8 cellular contexts compared by ENCODE assay signal in the genomic region with DNA sequence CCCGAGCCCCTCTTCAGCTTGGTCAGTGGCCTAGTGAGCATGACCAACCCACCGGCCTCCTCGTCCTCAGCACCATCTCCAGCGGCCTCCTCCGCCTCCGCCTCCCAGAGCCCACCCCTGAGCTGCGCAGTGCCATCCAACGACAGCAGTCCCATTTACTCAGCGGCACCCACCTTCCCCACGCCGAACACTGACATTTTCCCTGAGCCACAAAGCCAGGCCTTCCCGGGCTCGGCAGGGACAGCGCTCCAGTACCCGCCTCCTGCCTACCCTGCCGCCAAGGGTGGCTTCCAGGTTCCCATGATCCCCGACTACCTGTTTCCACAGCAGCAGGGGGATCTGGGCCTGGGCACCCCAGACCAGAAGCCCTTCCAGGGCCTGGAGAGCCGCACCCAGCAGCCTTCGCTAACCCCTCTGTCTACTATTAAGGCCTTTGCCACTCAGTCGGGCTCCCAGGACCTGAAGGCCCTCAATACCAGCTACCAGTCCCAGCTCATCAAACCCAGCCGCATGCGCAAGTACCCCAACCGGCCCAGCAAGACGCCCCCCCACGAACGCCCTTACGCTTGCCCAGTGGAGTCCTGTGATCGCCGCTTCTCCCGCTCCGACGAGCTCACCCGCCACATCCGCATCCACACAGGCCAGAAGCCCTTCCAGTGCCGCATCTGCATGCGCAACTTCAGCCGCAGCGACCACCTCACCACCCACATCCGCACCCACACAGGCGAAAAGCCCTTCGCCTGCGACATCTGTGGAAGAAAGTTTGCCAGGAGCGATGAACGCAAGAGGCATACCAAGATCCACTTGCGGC. TPM values are rescaled to one million over a fixed set of nuclear protein-coding genes. Genes with fewer than 3 reads are reported as not detected.
A peak's percentile ranks its signal among the peaks of the same experiment; 100 is the strongest.
DNase-seq lines count a peak whose midpoint lies in the region; TF ChIP-seq lines count a peak whose summit lies in the region.

No MANE protein-coding gene starts in this region.

- POLR2A ChIA-PET in BJ (lab: Charles Lee) (interaction anchor here (0.7 kb wide), 1 partner anchor 60 kb away, joined by 3 read pairs; no protein-coding TSS in a partner anchor), SK-N-SH (lab: Yijun Ruan, JAX) (interaction anchor here (2.9 to 3.2 kb wide), 2 partner anchors 23 to 26 kb away, joined by 9 to 22 read pairs; no protein-coding TSS in a partner anchor)

- no peaks in the 10 kb centered on the region for H3K9me3 ChIP-seq in SK-N-SH

- H3K79me2 ChIP-seq in SK-N-SH (ENCODE audit: insufficient read depth) = peaks cover 12% of the 10 kb centered on the region; the same call in 1 of the 2 replicates

- no peaks in the 10 kb centered on the region for H3K9me2 ChIP-seq in SK-N-SH

- peaks cover 2% of the 10 kb centered on the region for H3K4me1 Mint-ChIP-seq in endothelial cell (ENCODE audit: unreplicated experiment)
- peaks cover 27% of the 10 kb centered on the region for H3K4me1 Mint-ChIP-seq in nephron

- H3K36me3 Mint-ChIP-seq in endothelial cell (ENCODE audit: low read depth, unreplicated experiment) = peaks cover 6% of the 10 kb centered on the region
- peaks cover 25% of the 10 kb centered on the region for H3K36me3 Mint-ChIP-seq in nephron (ENCODE audit: low read depth)

- peak overlapping the region; percentile 97; the same call in 1 of the 2 replicates for H3K9ac ChIP-seq in SK-N-SH

- H3K27me3 Mint-ChIP-seq in endothelial cell (ENCODE audit: unreplicated experiment) (peaks cover 28% of the 10 kb centered on the region), nephron (ENCODE audit: low read depth) (peaks cover 29% of the 10 kb centered on the region)

- 95% methylated on average over 44 of the region's 45 CpGs for WGBS in SK-N-SH (ENCODE audit: low lambda C conversion rate)

- peak overlapping the region; percentile 98 for H3K4me2 ChIP-seq in SK-N-SH

- no peak overlapping the region for H2AFZ ChIP-seq in SK-N-SH (ENCODE audit: low read depth)

- H3K27ac Mint-ChIP-seq in endothelial cell (ENCODE audit: unreplicated experiment) (peak overlapping the region; percentile 39), nephron (peak overlapping the region in 2 of 3 experiments; percentile 49 to 60)

- peaks cover 38% of the 10 kb centered on the region for H3F3A ChIP-seq in SK-N-SH (replicated peaks; ENCODE audit: insufficient read depth)

- H3K9me3 Mint-ChIP-seq in endothelial cell (ENCODE audit: unreplicated experiment) = peaks cover 4% of the 10 kb centered on the region
- no peaks in the 10 kb centered on the region for H3K9me3 Mint-ChIP-seq in nephron

- peaks cover 37% of the 10 kb centered on the region for H4K20me1 ChIP-seq in SK-N-SH (ENCODE audit: insufficient read depth)

- no peak overlapping the region; a peak in 1 of 4 replicates for H3K27ac ChIP-seq in SK-N-SH (ENCODE audit: low read depth in 2 of 2, low read length in 1 of 2)

- peak overlapping the region; percentile 84 for H3K4me3 ChIP-seq in BJ (ENCODE audit: low read depth, low read length)
- H3K4me3 ChIP-seq in SK-N-SH (ENCODE audit: low read depth in 2 of 2, low read length in 1 of 2) = peak overlapping the region; percentile 81 to 83; a peak in 3 of 4 replicates

- no peak for TF ChIP-seq RAD21 in SK-N-SH (IDR thresholded peaks at IDR 0.05; ENCODE audit: low read length)

- CTCF ChIA-PET in BJ (lab: Yijun Ruan, JAX) (interaction anchor here (0.7 to 11.1 kb wide), 4 partner anchors 17 to 381 kb away, joined by 3 to 101 read pairs (median 63); no protein-coding TSS in a partner anchor), SK-N-SH (lab: Yijun Ruan, JAX) (interaction anchor here (0.8 to 11.7 kb wide), 8 partner anchors 10 to 59 kb away, joined by 3 to 196 read pairs (median 6); no protein-coding TSS in a partner anchor)

- H3K4me3 Mint-ChIP-seq in endothelial cell (ENCODE audit: unreplicated experiment) (no peak overlapping the region), nephron (peak overlapping the region; percentile 88 to 93 (median 92))

- peaks cover 9 to 19% of the 10 kb centered on the region in 2 experiments; a peak in 1 of 4 replicates for H3K4me1 ChIP-seq in SK-N-SH (ENCODE audit: control insufficient read depth in 1 of 2, insufficient read depth in 2 of 2, low read depth in 1 of 2, low read length in 1 of 2)

- H3K27me3 ChIP-seq in BJ (ENCODE audit: control insufficient read depth, insufficient read depth, low read length) = no peaks in the 10 kb centered on the region
- H3K27me3 ChIP-seq in SK-N-SH (ENCODE audit: insufficient read depth) = no peaks in the 10 kb centered on the region

- H3K36me3 ChIP-seq in BJ (ENCODE audit: control insufficient read depth, insufficient read depth, low read length) (peaks cover 8% of the 10 kb centered on the region), SK-N-SH (replicated peaks in 1 of 2; ENCODE audit: control insufficient read depth in 1 of 2, insufficient read depth in 2 of 2, low read length in 1 of 2) (peaks cover 0 to 13% of the 10 kb centered on the region in 2 experiments)

- no peak for DNase-seq in BJ (ENCODE audit: low read depth)
- peak; percentile 27 for DNase-seq in SK-N-SH
- no peak for DNase-seq in endothelial cell (ENCODE audit: low spot score)
- no peak for DNase-seq in NCI-H1436 treated with DMSO at 0.1 percent for 48 hours (lab: John Stamatoyannopoulos, UW)
- no peak for DNase-seq in stimulated activated CD4-positive, alpha-beta T cell treated with anti-CD3 and anti-CD28 coated beads, Interleukin-2, amount 100 ng/mL, for 24 hours
- no peak for DNase-seq in NCI-H2171 (lab: John Stamatoyannopoulos, UW)
- no peak for DNase-seq in NOMO-1 treated with dmso at 0.1 percent for 144 hours (lab: John Stamatoyannopoulos, UW; ENCODE audit: unreplicated experiment)

- no peak for TF ChIP-seq EP300 in SK-N-SH (IDR thresholded peaks at IDR 0.05; ENCODE audit: borderline replicate concordance in 1 of 2, low read depth in 1 of 2, low read length in 1 of 2)

- TF ChIP-seq CTCF in BJ (IDR thresholded peaks at IDR 0.05; ENCODE audit: insufficient read depth, low read depth, low read length) (no peak), SK-N-SH (IDR thresholded peaks at IDR 0.05) (no peak), endothelial cell (IDR thresholded peaks at IDR 0.05; ENCODE audit: unreplicated experiment) (no peak), nephron (IDR thresholded peaks at IDR 0.05; ENCODE audit: unreplicated experiment in 3 of 3) (no peak)

TF ChIP-seq in SK-N-SH, 30 proteins besides CTCF, POLR2A, EP300 and RAD21:
- no peak for TF ChIP-seq RFX5 (IDR thresholded peaks at IDR 0.05; ENCODE audit: low read length)
- no peak for TF ChIP-seq SIN3A (IDR thresholded peaks at IDR 0.05; ENCODE audit: borderline replicate concordance, low read depth, low read length)
- TF ChIP-seq, protein P1, sequence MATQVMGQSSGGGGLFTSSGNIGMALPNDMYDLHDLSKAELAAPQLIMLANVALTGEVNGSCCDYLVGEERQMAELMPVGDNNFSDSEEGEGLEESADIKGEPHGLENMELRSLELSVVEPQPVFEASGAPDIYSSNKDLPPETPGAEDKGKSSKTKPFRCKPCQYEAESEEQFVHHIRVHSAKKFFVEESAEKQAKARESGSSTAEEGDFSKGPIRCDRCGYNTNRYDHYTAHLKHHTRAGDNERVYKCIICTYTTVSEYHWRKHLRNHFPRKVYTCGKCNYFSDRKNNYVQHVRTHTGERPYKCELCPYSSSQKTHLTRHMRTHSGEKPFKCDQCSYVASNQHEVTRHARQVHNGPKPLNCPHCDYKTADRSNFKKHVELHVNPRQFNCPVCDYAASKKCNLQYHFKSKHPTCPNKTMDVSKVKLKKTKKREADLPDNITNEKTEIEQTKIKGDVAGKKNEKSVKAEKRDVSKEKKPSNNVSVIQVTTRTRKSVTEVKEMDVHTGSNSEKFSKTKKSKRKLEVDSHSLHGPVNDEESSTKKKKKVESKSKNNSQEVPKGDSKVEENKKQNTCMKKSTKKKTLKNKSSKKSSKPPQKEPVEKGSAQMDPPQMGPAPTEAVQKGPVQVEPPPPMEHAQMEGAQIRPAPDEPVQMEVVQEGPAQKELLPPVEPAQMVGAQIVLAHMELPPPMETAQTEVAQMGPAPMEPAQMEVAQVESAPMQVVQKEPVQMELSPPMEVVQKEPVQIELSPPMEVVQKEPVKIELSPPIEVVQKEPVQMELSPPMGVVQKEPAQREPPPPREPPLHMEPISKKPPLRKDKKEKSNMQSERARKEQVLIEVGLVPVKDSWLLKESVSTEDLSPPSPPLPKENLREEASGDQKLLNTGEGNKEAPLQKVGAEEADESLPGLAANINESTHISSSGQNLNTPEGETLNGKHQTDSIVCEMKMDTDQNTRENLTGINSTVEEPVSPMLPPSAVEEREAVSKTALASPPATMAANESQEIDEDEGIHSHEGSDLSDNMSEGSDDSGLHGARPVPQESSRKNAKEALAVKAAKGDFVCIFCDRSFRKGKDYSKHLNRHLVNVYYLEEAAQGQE (IDR thresholded peaks at IDR 0.05; ENCODE audit: low read depth, low read length) = no peak
- TF ChIP-seq TCF12 (IDR thresholded peaks at IDR 0.05) = no peak
- TF ChIP-seq, protein P2, sequence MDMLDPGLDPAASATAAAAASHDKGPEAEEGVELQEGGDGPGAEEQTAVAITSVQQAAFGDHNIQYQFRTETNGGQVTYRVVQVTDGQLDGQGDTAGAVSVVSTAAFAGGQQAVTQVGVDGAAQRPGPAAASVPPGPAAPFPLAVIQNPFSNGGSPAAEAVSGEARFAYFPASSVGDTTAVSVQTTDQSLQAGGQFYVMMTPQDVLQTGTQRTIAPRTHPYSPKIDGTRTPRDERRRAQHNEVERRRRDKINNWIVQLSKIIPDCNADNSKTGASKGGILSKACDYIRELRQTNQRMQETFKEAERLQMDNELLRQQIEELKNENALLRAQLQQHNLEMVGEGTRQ (IDR thresholded peaks at IDR 0.05; ENCODE audit: borderline replicate concordance, low read depth, low read length) = no peak
- TF ChIP-seq YY1 (IDR thresholded peaks at IDR 0.05; ENCODE audit: low read depth) = no peak
TF ChIP-seq in SK-N-SH: peak in this region for 0.

RNA-seq across cellular contexts. Expression of a gene that starts 1.8 kb away (rescaled TPM):
- polyA plus RNA-seq in BJ (2011; rRNA removed) (4.7 and 5.4 TPM in 2 replicates), SK-N-SH (2012; rRNA removed) (28.4 and 48.0 TPM in 2 replicates)
- polyA minus RNA-seq in BJ (2011; rRNA and poly(A)+ RNA removed) = 8.9 and 12.4 TPM in 2 replicates
- polyA plus RNA-seq in SK-N-SH (2012; cell fraction: cytosol; rRNA removed) = 28.1 and 41.7 TPM in 2 replicates
- polyA plus RNA-seq in SK-N-SH (2012; cell fraction: nucleus; rRNA removed) = 81.7 and 86.6 TPM in 2 replicates
- total RNA-seq in endothelial cell (ENCODE audit: unreplicated experiment) = 2.1 TPM

RNA-seq across cellular contexts. Expression of a gene that starts 28.2 kb away (rescaled TPM):
- polyA plus RNA-seq in BJ (2011; rRNA removed) (12.0 and 14.0 TPM in 2 replicates), SK-N-SH (2012; rRNA removed) (25.4 and 31.2 TPM in 2 replicates)
- 12.5 and 15.6 TPM in 2 replicates for polyA minus RNA-seq in BJ (2011; rRNA and poly(A)+ RNA removed)
- polyA plus RNA-seq in SK-N-SH (2012; cell fraction: cytosol; rRNA removed) = 22.8 and 24.0 TPM in 2 replicates
- polyA plus RNA-seq in SK-N-SH (2012; cell fraction: nucleus; rRNA removed) = 63.3 and 71.6 TPM in 2 replicates
- 72.8 TPM for total RNA-seq in endothelial cell (ENCODE audit: unreplicated experiment)
